Comparison of ENCODE assay signal across 9 cellular contexts in the genomic region with DNA sequence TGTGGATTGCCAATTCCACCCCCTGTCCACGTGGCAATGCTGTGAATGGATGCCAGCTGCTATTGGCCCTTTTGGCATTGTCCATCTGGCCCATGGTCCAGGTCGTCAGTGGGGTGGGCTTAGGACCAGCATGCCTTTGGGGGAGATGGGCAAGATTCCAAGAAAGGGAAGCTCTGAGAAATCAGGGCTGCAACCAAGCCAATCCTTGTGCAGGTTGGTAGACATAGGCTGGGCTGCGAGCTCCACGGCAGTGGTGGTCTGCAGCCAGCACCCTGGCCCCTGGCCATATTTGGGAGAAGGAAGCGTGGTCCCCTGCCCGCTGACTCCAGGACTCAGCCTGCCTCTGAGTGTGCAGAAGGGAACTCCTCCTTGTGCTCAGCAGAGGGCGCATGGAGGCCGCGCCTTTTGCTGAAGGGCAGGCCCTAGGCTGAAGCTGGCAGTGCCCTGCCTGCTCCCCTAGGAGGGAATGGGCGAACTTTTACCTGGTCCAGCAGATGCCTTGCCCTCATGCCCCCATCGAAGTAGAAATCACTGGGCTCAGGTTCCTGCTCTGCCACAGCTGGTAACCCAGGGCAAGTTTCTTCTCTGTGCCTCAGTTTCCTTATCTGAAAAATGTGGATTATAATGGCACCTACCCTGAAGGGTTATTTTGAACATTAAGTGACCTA. TPM values are rescaled to one million over a fixed set of nuclear protein-coding genes. Genes with fewer than 3 reads are reported as not detected.
DNase-seq lines count a peak whose midpoint lies in the region; ATAC-seq and TF ChIP-seq lines count a peak whose summit lies in the region.
"Had no signal": no experiment of that assay in that cellular context is flagged by ENCODE, and none has a peak within 500 bp of the region (broad histone marks: within the 10 kb centered on the region; RNA-seq: fewer than 3 reads in every experiment).

No MANE protein-coding gene starts in this region.

- ATAC-seq in GM23338 (peak; percentile 84), SK-N-SH treated with all-trans-retinoic acid at 6 μM for 48 hours (peak; percentile 93), left ventricle myocardium superior (peak; percentile 79)

- H3K27ac Mint-ChIP-seq in GM23338, result no peak overlapping the region

- DNase-seq in GM23338 (ENCODE audit: low spot score) (peak; percentile 87), LNCaP clone FGC (ENCODE audit: low read depth) (peak; percentile 32), amniotic epithelial cell (ENCODE audit: low read depth) (peak; percentile 63), left ventricle myocardium superior (peak; percentile 79), retinal pigment epithelial cell (ENCODE audit: low read depth) (no peak), GF-D8 (lab: John Stamatoyannopoulos, UW) (no peak)

- H3K36me3 ChIP-seq in GM23338 (ENCODE audit: insufficient read depth), result no peaks in the 10 kb centered on the region

- H4K20me1 ChIP-seq in GM23338 (replicated peaks; ENCODE audit: insufficient read depth), result no peaks in the 10 kb centered on the region

- H3F3A ChIP-seq in GM23338 (replicated peaks; ENCODE audit: low read depth), result 0 out of 2 replicates have a peak, but pooled peaks cover 4% of the 10 kb centered on the region

- H3K4me3 Mint-ChIP-seq in GM23338, result no peak overlapping the region
- H3K4me3 Mint-ChIP-seq: dendritic cell treated with granulocyte-macrophage colony-stimulating factor and Interleukin-4, amounts not matched to agents 40 ng/mL and 50 ng/mL, for 4 days had no signal

- H3K27me3 Mint-ChIP-seq in GM23338 (ENCODE audit: insufficient read depth, low read depth, poor library complexity), result peaks cover 35% of the 10 kb centered on the region

- no peak overlapping the region for H3K4me2 ChIP-seq in GM23338

- no peaks in the 10 kb centered on the region for H3K79me2 ChIP-seq in GM23338 (replicated peaks; ENCODE audit: insufficient read depth)

- peak; percentile 48 for TF ChIP-seq CTCF in GM12801 (IDR thresholded peaks at IDR 0.05; ENCODE audit: extremely low read depth, insufficient read length)
- TF ChIP-seq CTCF in GM23338 (conservative IDR thresholded peaks at IDR 0.05; ENCODE audit: low read depth in 2 of 2), result peak; percentile 73 to 97
- peak; percentile 81 for TF ChIP-seq CTCF in LNCaP clone FGC (IDR thresholded peaks at IDR 0.05; ENCODE audit: control insufficient read depth, extremely low read depth, insufficient read depth)
- TF ChIP-seq CTCF in retinal pigment epithelial cell (conservative IDR thresholded peaks at IDR 0.05; ENCODE audit: low read depth, low read length), result peak; percentile 88

- peaks cover 21% of the 10 kb centered on the region for H3K4me1 Mint-ChIP-seq in GM23338

- intact Hi-C loops in left ventricle myocardium superior (cut with micrococcal nuclease), result loop anchor here (5.0 kb wide), 1 partner anchor 270 kb away; no protein-coding TSS in a partner anchor

- no peak overlapping the region for H2AFZ ChIP-seq in GM23338

- no peak overlapping the region for H3K27ac ChIP-seq in GM23338 (ENCODE audit: low read depth)

- H3K9me3 Mint-ChIP-seq in GM23338, result no peaks in the 10 kb centered on the region
- H3K9me3 Mint-ChIP-seq: dendritic cell treated with granulocyte-macrophage colony-stimulating factor and Interleukin-4, amounts not matched to agents 40 ng/mL and 50 ng/mL, for 4 days had no signal

- H3K9me2 ChIP-seq in GM23338 (ENCODE audit: insufficient read depth), result no peaks in the 10 kb centered on the region

- peaks cover 41% of the 10 kb centered on the region for H3K27me3 ChIP-seq in GM23338 (ENCODE audit: insufficient read depth)

- H3K4me1 ChIP-seq in GM23338 (ENCODE audit: insufficient read depth), result peaks cover 27% of the 10 kb centered on the region

- H3K4me3 ChIP-seq in GM23338 (no peak overlapping the region), LNCaP clone FGC (ENCODE audit: low read depth, low read length) (no peak overlapping the region), retinal pigment epithelial cell (ENCODE audit: low read length) (no peak overlapping the region)

- H3K36me3 Mint-ChIP-seq in GM23338 (ENCODE audit: low read depth), result no peaks in the 10 kb centered on the region

TF ChIP-seq in GM23338, 12 proteins besides CTCF, POLR2A, EP300 and RAD21 (continues in another document):
- TF ChIP-seq EZH2phosphoT487 (IDR thresholded peaks at IDR 0.05; ENCODE audit: unreplicated experiment) (no peak), NANOG (IDR thresholded peaks at IDR 0.05; ENCODE audit: borderline replicate concordance) (no peak), ZNF331 (CRISPR knock-in tag; IDR thresholded peaks at IDR 0.05; ENCODE audit: low read depth) (no peak)
- TF ChIP-seq, protein P1, sequence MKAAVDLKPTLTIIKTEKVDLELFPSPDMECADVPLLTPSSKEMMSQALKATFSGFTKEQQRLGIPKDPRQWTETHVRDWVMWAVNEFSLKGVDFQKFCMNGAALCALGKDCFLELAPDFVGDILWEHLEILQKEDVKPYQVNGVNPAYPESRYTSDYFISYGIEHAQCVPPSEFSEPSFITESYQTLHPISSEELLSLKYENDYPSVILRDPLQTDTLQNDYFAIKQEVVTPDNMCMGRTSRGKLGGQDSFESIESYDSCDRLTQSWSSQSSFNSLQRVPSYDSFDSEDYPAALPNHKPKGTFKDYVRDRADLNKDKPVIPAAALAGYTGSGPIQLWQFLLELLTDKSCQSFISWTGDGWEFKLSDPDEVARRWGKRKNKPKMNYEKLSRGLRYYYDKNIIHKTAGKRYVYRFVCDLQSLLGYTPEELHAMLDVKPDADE (IDR thresholded peaks at IDR 0.05), result no peak

TF ChIP-seq in SK-N-SH treated with all-trans-retinoic acid at 6 μM for 48 hours, 23 proteins besides CTCF, POLR2A, EP300 and RAD21 (continues in another document):
- TF ChIP-seq, protein P2, sequence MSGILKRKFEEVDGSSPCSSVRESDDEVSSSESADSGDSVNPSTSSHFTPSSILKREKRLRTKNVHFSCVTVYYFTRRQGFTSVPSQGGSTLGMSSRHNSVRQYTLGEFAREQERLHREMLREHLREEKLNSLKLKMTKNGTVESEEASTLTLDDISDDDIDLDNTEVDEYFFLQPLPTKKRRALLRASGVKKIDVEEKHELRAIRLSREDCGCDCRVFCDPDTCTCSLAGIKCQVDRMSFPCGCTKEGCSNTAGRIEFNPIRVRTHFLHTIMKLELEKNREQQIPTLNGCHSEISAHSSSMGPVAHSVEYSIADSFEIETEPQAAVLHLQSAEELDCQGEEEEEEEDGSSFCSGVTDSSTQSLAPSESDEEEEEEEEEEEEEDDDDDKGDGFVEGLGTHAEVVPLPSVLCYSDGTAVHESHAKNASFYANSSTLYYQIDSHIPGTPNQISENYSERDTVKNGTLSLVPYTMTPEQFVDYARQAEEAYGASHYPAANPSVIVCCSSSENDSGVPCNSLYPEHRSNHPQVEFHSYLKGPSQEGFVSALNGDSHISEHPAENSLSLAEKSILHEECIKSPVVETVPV (CRISPR knock-in tag; IDR thresholded peaks at IDR 0.05), result no peak
- TF ChIP-seq ZFP3 (CRISPR knock-in tag; IDR thresholded peaks at IDR 0.05), result no peak
- TF ChIP-seq, protein P3, sequence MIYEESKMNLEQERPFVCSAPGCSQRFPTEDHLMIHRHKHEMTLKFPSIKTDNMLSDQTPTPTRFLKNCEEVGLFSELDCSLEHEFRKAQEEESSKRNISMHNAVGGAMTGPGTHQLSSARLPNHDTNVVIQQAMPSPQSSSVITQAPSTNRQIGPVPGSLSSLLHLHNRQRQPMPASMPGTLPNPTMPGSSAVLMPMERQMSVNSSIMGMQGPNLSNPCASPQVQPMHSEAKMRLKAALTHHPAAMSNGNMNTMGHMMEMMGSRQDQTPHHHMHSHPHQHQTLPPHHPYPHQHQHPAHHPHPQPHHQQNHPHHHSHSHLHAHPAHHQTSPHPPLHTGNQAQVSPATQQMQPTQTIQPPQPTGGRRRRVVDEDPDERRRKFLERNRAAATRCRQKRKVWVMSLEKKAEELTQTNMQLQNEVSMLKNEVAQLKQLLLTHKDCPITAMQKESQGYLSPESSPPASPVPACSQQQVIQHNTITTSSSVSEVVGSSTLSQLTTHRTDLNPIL (CRISPR knock-in tag; IDR thresholded peaks at IDR 0.05; ENCODE audit: low read depth), result no peak
- no peak for TF ChIP-seq ZFP30 (CRISPR knock-in tag; IDR thresholded peaks at IDR 0.05)
- TF ChIP-seq ARNTL (CRISPR knock-in tag; IDR thresholded peaks at IDR 0.05; ENCODE audit: borderline replicate concordance, low read depth), result no peak
- no peak for TF ChIP-seq TCF4 (CRISPR knock-in tag; IDR thresholded peaks at IDR 0.05; ENCODE audit: borderline replicate concordance)
- TF ChIP-seq ZNF8 (CRISPR knock-in tag; IDR thresholded peaks at IDR 0.05), result no peak
- no peak for TF ChIP-seq SNAI2 (CRISPR knock-in tag; IDR thresholded peaks at IDR 0.05)
- TF ChIP-seq OSR1 (CRISPR knock-in tag; IDR thresholded peaks at IDR 0.05), result no peak
- TF ChIP-seq, protein P4, sequence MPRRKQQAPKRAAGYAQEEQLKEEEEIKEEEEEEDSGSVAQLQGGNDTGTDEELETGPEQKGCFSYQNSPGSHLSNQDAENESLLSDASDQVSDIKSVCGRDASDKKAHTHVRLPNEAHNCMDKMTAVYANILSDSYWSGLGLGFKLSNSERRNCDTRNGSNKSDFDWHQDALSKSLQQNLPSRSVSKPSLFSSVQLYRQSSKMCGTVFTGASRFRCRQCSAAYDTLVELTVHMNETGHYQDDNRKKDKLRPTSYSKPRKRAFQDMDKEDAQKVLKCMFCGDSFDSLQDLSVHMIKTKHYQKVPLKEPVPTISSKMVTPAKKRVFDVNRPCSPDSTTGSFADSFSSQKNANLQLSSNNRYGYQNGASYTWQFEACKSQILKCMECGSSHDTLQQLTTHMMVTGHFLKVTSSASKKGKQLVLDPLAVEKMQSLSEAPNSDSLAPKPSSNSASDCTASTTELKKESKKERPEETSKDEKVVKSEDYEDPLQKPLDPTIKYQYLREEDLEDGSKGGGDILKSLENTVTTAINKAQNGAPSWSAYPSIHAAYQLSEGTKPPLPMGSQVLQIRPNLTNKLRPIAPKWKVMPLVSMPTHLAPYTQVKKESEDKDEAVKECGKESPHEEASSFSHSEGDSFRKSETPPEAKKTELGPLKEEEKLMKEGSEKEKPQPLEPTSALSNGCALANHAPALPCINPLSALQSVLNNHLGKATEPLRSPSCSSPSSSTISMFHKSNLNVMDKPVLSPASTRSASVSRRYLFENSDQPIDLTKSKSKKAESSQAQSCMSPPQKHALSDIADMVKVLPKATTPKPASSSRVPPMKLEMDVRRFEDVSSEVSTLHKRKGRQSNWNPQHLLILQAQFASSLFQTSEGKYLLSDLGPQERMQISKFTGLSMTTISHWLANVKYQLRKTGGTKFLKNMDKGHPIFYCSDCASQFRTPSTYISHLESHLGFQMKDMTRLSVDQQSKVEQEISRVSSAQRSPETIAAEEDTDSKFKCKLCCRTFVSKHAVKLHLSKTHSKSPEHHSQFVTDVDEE (CRISPR knock-in tag; IDR thresholded peaks at IDR 0.05), result no peak
- no peak for TF ChIP-seq ISL1 (CRISPR knock-in tag; IDR thresholded peaks at IDR 0.05)
- no peak for TF ChIP-seq CSDC2 (CRISPR knock-in tag; IDR thresholded peaks at IDR 0.05)

RNA-seq across cellular contexts. Expression of a gene that starts 5.4 kb away (rescaled TPM):
- total RNA-seq in GM23338 (2014; rRNA removed; shearing (Covaris generic)), result 15.2 and 18.4 TPM in 2 replicates
- polyA plus RNA-seq in GM23338 (2016; fragmentation: Nextera tagmentation; extraction: Ambion mirVana), result 9.5 and 10.7 TPM in 2 replicates
- total RNA-seq in left ventricle myocardium superior, result 55.8 TPM

RNA-seq across cellular contexts. Expression of a gene that starts 24.7 kb away (rescaled TPM):
- total RNA-seq in GM23338 (2014; rRNA removed; shearing (Covaris generic)), result 7.9 and 12.6 TPM in 2 replicates
- 3.9 and 4.2 TPM in 2 replicates for polyA plus RNA-seq in GM23338 (2016; fragmentation: Nextera tagmentation; extraction: Ambion mirVana)
- total RNA-seq in left ventricle myocardium superior, result not detected

Comparison
In these comparisons a context has a peak if more than half of its experiments do, and no peak if none do; other contexts are left out.
1. DNase-seq: peak in GM23338 (single experiment), LNCaP clone FGC (single experiment), amniotic epithelial cell (single experiment) and left ventricle myocardium superior (single experiment); none in retinal pigment epithelial cell (single experiment) and GF-D8 (single experiment).
2. Peak in every context shown above with its lines, with median percentiles within 50 percentile points of each other: CTCF ChIP-seq and ATAC-seq.